ENCODE assay signal across 3 cellular contexts in genomic region chr4:15513545-15513944, GRCh38.
TF ChIP-seq lines count a peak whose summit lies in the region.

No MANE protein-coding gene starts in this region.

TF ChIP-seq in SK-N-SH, 30 proteins besides CTCF, POLR2A, EP300 and RAD21:
- no peak for TF ChIP-seq RXRA (IDR thresholded peaks at IDR 0.05; ENCODE audit: borderline replicate concordance, low read depth)
- no peak for TF ChIP-seq FOXM1 (IDR thresholded peaks at IDR 0.05; ENCODE audit: low read depth)
- TF ChIP-seq USF1 (IDR thresholded peaks at IDR 0.05; ENCODE audit: borderline replicate concordance, low read depth): no peak
- no peak for TF ChIP-seq IRF3 (IDR thresholded peaks at IDR 0.05; ENCODE audit: low read depth, low read length)
- TF ChIP-seq SMC3 (IDR thresholded peaks at IDR 0.05; ENCODE audit: low read depth, low read length): 0 out of 2 replicates have a peak, but pooled peaks have one; percentile 12
- no peak for TF ChIP-seq MEF2A (IDR thresholded peaks at IDR 0.05; ENCODE audit: borderline replicate concordance, low read depth)

TF ChIP-seq in SK-N-SH treated with all-trans-retinoic acid at 6 μM for 48 hours, 23 proteins besides CTCF, POLR2A, EP300 and RAD21:
- TF ChIP-seq OSR1 (CRISPR knock-in tag; IDR thresholded peaks at IDR 0.05) (no peak), ZNF565 (CRISPR knock-in tag; conservative IDR thresholded peaks at IDR 0.05; ENCODE audit: low read depth) (no peak), TOX (CRISPR knock-in tag; IDR thresholded peaks at IDR 0.05; ENCODE audit: borderline replicate concordance) (no peak), ZNF70 (CRISPR knock-in tag; IDR thresholded peaks at IDR 0.05) (no peak), RARB (CRISPR knock-in tag; IDR thresholded peaks at IDR 0.05) (no peak), ZFP3 (CRISPR knock-in tag; IDR thresholded peaks at IDR 0.05) (no peak), PATZ1 (CRISPR knock-in tag; IDR thresholded peaks at IDR 0.05; ENCODE audit: borderline replicate concordance) (no peak), CREB5 (CRISPR knock-in tag; IDR thresholded peaks at IDR 0.05; ENCODE audit: low read depth) (no peak), CSRNP3 (CRISPR knock-in tag; IDR thresholded peaks at IDR 0.05) (no peak), ZNF8 (CRISPR knock-in tag; IDR thresholded peaks at IDR 0.05) (no peak), CSDC2 (CRISPR knock-in tag; IDR thresholded peaks at IDR 0.05) (no peak), ZFP30 (CRISPR knock-in tag; IDR thresholded peaks at IDR 0.05) (no peak), ZC3H10 (CRISPR knock-in tag; IDR thresholded peaks at IDR 0.05) (no peak), SNAI2 (CRISPR knock-in tag; IDR thresholded peaks at IDR 0.05) (no peak), PPARA (CRISPR knock-in tag; IDR thresholded peaks at IDR 0.05; ENCODE audit: borderline replicate concordance) (no peak)

TF ChIP-seq in K562, 482 proteins besides CTCF, POLR2A, EP300 and RAD21:
- TF ChIP-seq THAP12 (CRISPR knock-in tag; IDR thresholded peaks at IDR 0.05) (no peak), E4F1 (CRISPR knock-in tag; IDR thresholded peaks at IDR 0.05; ENCODE audit: borderline replicate concordance) (no peak), ILK (tag; IDR thresholded peaks at IDR 0.05; ENCODE audit: borderline replicate concordance, low read depth) (no peak), THAP7 (CRISPR knock-in tag; IDR thresholded peaks at IDR 0.05) (no peak), HEY1 (CRISPR knock-in tag; IDR thresholded peaks at IDR 0.05; ENCODE audit: borderline replicate concordance) (no peak), TARDBP (IDR thresholded peaks at IDR 0.05) (no peak), PTTG1 (tag; IDR thresholded peaks at IDR 0.05; ENCODE audit: low read depth) (no peak), ZNF639 (CRISPR knock-in tag; conservative IDR thresholded peaks at IDR 0.05 in 1 of 2, IDR thresholded peaks at IDR 0.05 in 1 of 2) (no peak), SMARCA4 (IDR thresholded peaks at IDR 0.05) (no peak), SNIP1 (IDR thresholded peaks at IDR 0.05; ENCODE audit: low read depth) (no peak), MCM3 (IDR thresholded peaks at IDR 0.05) (no peak), CAMTA2 (CRISPR knock-in tag; conservative IDR thresholded peaks at IDR 0.05) (no peak), ZNF253 (CRISPR knock-in tag; conservative IDR thresholded peaks at IDR 0.05) (no peak), ZNF316 (IDR thresholded peaks at IDR 0.05) (no peak; the same call in 1 of the 2 replicates), JUN (IDR thresholded peaks at IDR 0.05; ENCODE audit: borderline replicate concordance, low read depth, low read length) (no peak), JUN (CRISPR knock-in tag; IDR thresholded peaks at IDR 0.05; ENCODE audit: borderline replicate concordance) (no peak), SOX6 (IDR thresholded peaks at IDR 0.05) (no peak), RCOR1 (IDR thresholded peaks at IDR 0.05; ENCODE audit: borderline replicate concordance in 1 of 2, low read depth in 2 of 2, low read length in 2 of 2) (no peak)
TF ChIP-seq in K562: peak in this region for 0.
